ENCODE assay signal across 11 cellular contexts in the genomic region with DNA sequence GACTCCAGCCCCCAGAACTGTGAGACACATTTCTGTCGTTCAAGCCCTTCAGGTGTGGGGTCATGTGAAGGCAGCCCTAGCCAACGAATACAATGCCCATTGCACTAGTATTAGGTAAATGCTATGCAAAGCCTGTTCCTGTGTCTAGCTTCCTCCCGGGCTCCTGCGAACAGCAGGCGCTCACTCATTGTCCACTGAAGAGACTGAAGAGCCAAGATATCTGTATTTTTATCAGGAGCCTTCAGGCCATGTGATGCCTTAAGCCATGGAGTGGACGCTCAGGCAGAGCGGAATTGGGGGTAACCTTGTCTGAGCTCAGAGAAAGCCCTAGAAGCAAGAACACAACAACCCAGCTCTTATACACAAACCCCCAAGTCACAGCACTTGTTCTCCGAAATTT. TPM values are rescaled to one million over a fixed set of nuclear protein-coding genes. Genes with fewer than 3 reads are reported as not detected.
"Had no signal": no experiment of that assay in that cellular context is flagged by ENCODE, and none has a peak within 500 bp of the region (broad histone marks: within the 10 kb centered on the region; RNA-seq: fewer than 3 reads in every experiment).

No MANE protein-coding gene starts in this region.

- H3K9ac ChIP-seq: GM23248 had no signal

- ATAC-seq: GM23338, HCT116 had no signal

- H3K4me1 ChIP-seq: HAP-1 had no signal

- H3K4me3 ChIP-seq: GM23248, GM23338, HAP-1 had no signal

- DNase-seq: GM23248, GOT3, H7, H9, HCEC 1CT, HFFc6 had no signal

- H3K36me3 ChIP-seq: HAP-1 had no signal

- H3K9me3 Mint-ChIP-seq: GM23338, HFFc6 had no signal

- H3K9me3 ChIP-seq: HAP-1 had no signal

- H2AFZ ChIP-seq: GM23248, GM23338 had no signal

- H3K4me2 ChIP-seq: GM23338 had no signal

- FAIRE-seq: H1, H54 had no signal

- H3K27ac ChIP-seq: GM23248 had no signal

- H3K27ac Mint-ChIP-seq: GM23338, H9, HFFc6 had no signal

- H3K4me3 Mint-ChIP-seq: GM23338, H9, HFFc6 had no signal

RNA-seq across cellular contexts. Expression of gene TMPRSS6, which starts 4.2 kb away (rescaled TPM):
- total RNA-seq: GM23248, GM23338, H1, H7, H9, HFFc6 had no signal

RNA-seq across cellular contexts. Expression of gene IL2RB, which starts 36.0 kb away (rescaled TPM):
- total RNA-seq: GM23248, HFFc6 had no signal
